In the genomic region with DNA sequence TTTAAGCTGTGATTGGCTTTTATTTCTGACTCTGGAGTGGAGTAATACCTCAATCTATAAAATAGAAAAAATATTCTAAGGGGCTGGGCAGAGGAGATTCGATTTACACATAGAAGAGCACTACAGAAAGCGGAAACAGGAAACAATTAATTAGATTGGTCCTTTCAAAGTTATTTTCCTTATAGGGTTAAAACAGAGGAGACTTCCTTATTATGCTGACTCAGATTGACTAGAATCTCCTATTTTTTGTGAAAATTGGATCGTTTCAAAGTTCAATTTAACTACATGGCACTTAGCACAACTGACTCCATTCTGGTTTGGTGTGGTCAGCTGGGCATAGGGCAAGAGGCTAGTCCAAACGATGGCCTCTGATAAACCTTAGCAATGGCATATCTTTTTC, we compare ENCODE assay signal across 24 cellular contexts. TPM values are rescaled to one million over a fixed set of nuclear protein-coding genes. Genes with fewer than 3 reads are reported as not detected.
"Had no signal": no experiment of that assay in that cellular context is flagged by ENCODE, and none has a peak within 500 bp of the region (broad histone marks: within the 10 kb centered on the region; RNA-seq: fewer than 3 reads in every experiment).

No MANE protein-coding gene starts in this region.

- H3K4me3 Mint-ChIP-seq: activated B cell treated with CpG ODN at 0.5 μM for 24 hours; activated CD4-positive, alpha-beta memory T cell treated with anti-CD3 and anti-CD28 coated beads for 36 hours; activated CD4-positive, alpha-beta T cell treated with anti-CD3 and anti-CD28 coated beads, Interleukin-2, amount 10 ng/mL, durations not matched to agents 7 days and 5 days; activated naive CD4-positive, alpha-beta T cell treated with anti-CD3 and anti-CD28 coated beads for 36 hours; activated naive CD8-positive, alpha-beta T cell; activated T-cell treated with anti-CD3 and anti-CD28 coated beads, Interleukin-2, amount 50 U/mL, for 4 hours; brain; central memory CD8-positive, alpha-beta T cell; T-helper 1 cell treated with Interleukin-12 subunit alpha and Interleukin-12 subunit beta and Interleukin-4 antibody, amounts not matched to agents 30 μg/mL and 1 μg/mL, for 36 hours had no signal

- H3K9me3 ChIP-seq: SJSA1 had no signal

- DNase-seq: activated B cell treated with CpG ODN at 0.5 μM for 24 hours; activated CD4-positive, alpha-beta memory T cell treated with anti-CD3 and anti-CD28 coated beads for 36 hours; activated CD4-positive, alpha-beta T cell treated with anti-CD3 and anti-CD28 coated beads for 1 hour; activated CD4-positive, alpha-beta T cell treated with anti-CD3 and anti-CD28 coated beads, Interleukin-2, amount 10 ng/mL, durations not matched to agents 7 days and 5 days; activated CD8-positive, alpha-beta memory T cell treated with anti-CD3 and anti-CD28 coated beads for 24 hours; activated gamma-delta T cell; activated naive CD4-positive, alpha-beta T cell treated with anti-CD3 and anti-CD28 coated beads for 36 hours; activated T-cell treated with anti-CD3 and anti-CD28 coated beads, Interleukin-2, amount 50 U/mL, for 4 hours; amygdala; cortex of kidney; NCI-H1092 treated with DMSO at 0.1 percent for 48 hours; NCI-H1417 treated with DMSO at 0.1 percent for 48 hours; NCI-H1694 treated with DMSO at 0.1 percent for 48 hours; NCI-H2029 treated with DMSO at 0.1 percent for 48 hours; NCI-H345; NCI-H510A; NCI-H526 treated with DMSO at 0.1 percent for 48 hours; NCI-H82; SHP77 had no signal

- H3K9me3 Mint-ChIP-seq: activated B cell treated with CpG ODN at 0.5 μM for 24 hours; activated CD4-positive, alpha-beta memory T cell treated with anti-CD3 and anti-CD28 coated beads for 36 hours; activated CD4-positive, alpha-beta T cell treated with anti-CD3 and anti-CD28 coated beads, Interleukin-2, amount 10 ng/mL, durations not matched to agents 7 days and 5 days; activated naive CD4-positive, alpha-beta T cell treated with anti-CD3 and anti-CD28 coated beads for 36 hours; activated T-cell treated with anti-CD3 and anti-CD28 coated beads, Interleukin-2, amount 50 U/mL, for 4 hours; brain; T-helper 1 cell treated with Interleukin-12 subunit alpha and Interleukin-12 subunit beta and Interleukin-4 antibody, amounts not matched to agents 30 μg/mL and 1 μg/mL, for 36 hours had no signal

- H3K27ac ChIP-seq: SJSA1 had no signal

- H3K27me3 ChIP-seq: SJSA1 had no signal

- ATAC-seq: activated T-cell treated with anti-CD3 and anti-CD28 coated beads, Interleukin-2, amount 50 U/mL, for 4 hours had no signal

- H3K36me3 Mint-ChIP-seq: activated CD4-positive, alpha-beta memory T cell treated with anti-CD3 and anti-CD28 coated beads for 36 hours; activated naive CD8-positive, alpha-beta T cell; brain had no signal

- H3K4me3 ChIP-seq: SJSA1 had no signal

- H3K27me3 Mint-ChIP-seq: activated B cell treated with CpG ODN at 0.5 μM for 24 hours; activated CD4-positive, alpha-beta memory T cell treated with anti-CD3 and anti-CD28 coated beads for 36 hours; activated CD4-positive, alpha-beta T cell treated with anti-CD3 and anti-CD28 coated beads, Interleukin-2, amount 10 ng/mL, durations not matched to agents 7 days and 5 days; activated naive CD8-positive, alpha-beta T cell; brain; central memory CD8-positive, alpha-beta T cell had no signal

- H3K36me3 ChIP-seq: SJSA1 had no signal

- H3K27ac Mint-ChIP-seq: activated B cell treated with CpG ODN at 0.5 μM for 24 hours; activated CD4-positive, alpha-beta memory T cell treated with anti-CD3 and anti-CD28 coated beads for 36 hours; activated CD4-positive, alpha-beta T cell treated with anti-CD3 and anti-CD28 coated beads, Interleukin-2, amount 10 ng/mL, durations not matched to agents 7 days and 5 days; activated naive CD4-positive, alpha-beta T cell treated with anti-CD3 and anti-CD28 coated beads for 36 hours; activated naive CD8-positive, alpha-beta T cell; brain; T-helper 1 cell treated with Interleukin-12 subunit alpha and Interleukin-12 subunit beta and Interleukin-4 antibody, amounts not matched to agents 30 μg/mL and 1 μg/mL, for 36 hours had no signal

- H3K4me1 Mint-ChIP-seq: activated B cell treated with CpG ODN at 0.5 μM for 24 hours; activated CD4-positive, alpha-beta T cell treated with anti-CD3 and anti-CD28 coated beads, Interleukin-2, amount 10 ng/mL, durations not matched to agents 7 days and 5 days; brain; central memory CD8-positive, alpha-beta T cell had no signal

- H3K4me1 ChIP-seq: SJSA1 had no signal

RNA-seq across cellular contexts. Expression of a gene that starts 48.3 kb away (rescaled TPM):
- total RNA-seq: activated B cell treated with CpG ODN at 0.5 μM for 24 hours; activated CD4-positive, alpha-beta memory T cell treated with anti-CD3 and anti-CD28 coated beads for 36 hours; activated CD4-positive, alpha-beta T cell treated with anti-CD3 and anti-CD28 coated beads, Interleukin-2, amount 10 ng/mL, durations not matched to agents 7 days and 5 days; activated naive CD4-positive, alpha-beta T cell treated with anti-CD3 and anti-CD28 coated beads for 36 hours; activated T-cell treated with anti-CD3 and anti-CD28 coated beads, Interleukin-2, amount 50 U/mL, for 4 hours; SJSA1 had no signal
